ENCODE assay signal across 9 cellular contexts in the genomic region with DNA sequence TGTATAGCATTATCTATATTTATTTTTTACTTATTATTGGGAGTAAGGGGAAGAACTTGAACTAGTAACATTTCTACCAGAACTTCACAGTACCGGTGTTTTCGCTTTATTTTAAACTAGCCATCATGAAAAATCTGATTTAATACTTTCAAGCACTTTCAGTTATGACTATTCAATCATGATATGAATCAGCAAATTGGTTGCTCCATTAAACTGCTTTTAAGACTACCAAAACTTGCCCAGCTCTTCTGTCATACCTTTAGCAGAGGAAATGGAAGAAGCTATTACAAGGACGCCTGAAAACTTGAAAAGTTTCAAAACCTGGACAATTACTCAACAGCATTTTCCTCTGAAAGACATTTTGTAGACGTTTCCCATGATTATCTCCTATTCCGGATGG. TPM values are rescaled to one million over a fixed set of nuclear protein-coding genes. Genes with fewer than 3 reads are reported as not detected.
DNase-seq lines count a peak whose midpoint lies in the region; ATAC-seq, FAIRE-seq and TF ChIP-seq lines count a peak whose summit lies in the region.
"Had no signal": no experiment of that assay in that cellular context is flagged by ENCODE, and none has a peak within 500 bp of the region (broad histone marks: within the 10 kb centered on the region; RNA-seq: fewer than 3 reads in every experiment).

No MANE protein-coding gene starts in this region.

- H3K9me3 ChIP-seq in thoracic aorta = no peaks in the 10 kb centered on the region

- H3K36me3 ChIP-seq in thoracic aorta = no peaks in the 10 kb centered on the region

- no peaks in the 10 kb centered on the region for H3K27me3 ChIP-seq in thoracic aorta (replicated peaks; ENCODE audit: insufficient read depth)

- FAIRE-seq in islet of Langerhans (lab: Jason Lieb, UNC) = peak; percentile 88

- H3K9me3 Mint-ChIP-seq in activated T-cell treated with anti-CD3 and anti-CD28 coated beads, Interleukin-2, amount 50 U/mL, for 4 hours = no peaks in the 10 kb centered on the region
- no peaks in the 10 kb centered on the region for H3K9me3 Mint-ChIP-seq in activated CD8-positive, alpha-beta T cell treated with anti-CD3 and anti-CD28 coated beads for 36 hours

- peaks cover 16 to 37% of the 10 kb centered on the region in 2 donors for H3K4me1 ChIP-seq in thoracic aorta (ENCODE audit: control insufficient read depth in 1 of 2, low read depth in 2 of 2)

- peaks cover 46% of the 10 kb centered on the region for H3K4me1 Mint-ChIP-seq in activated T-cell treated with anti-CD3 and anti-CD28 coated beads, Interleukin-2, amount 50 U/mL, for 4 hours (ENCODE audit: low read depth)
- peaks cover 45% of the 10 kb centered on the region for H3K4me1 Mint-ChIP-seq in activated CD8-positive, alpha-beta T cell treated with anti-CD3 and anti-CD28 coated beads for 36 hours (ENCODE audit: low read depth)

- H3K27me3 Mint-ChIP-seq in activated T-cell treated with anti-CD3 and anti-CD28 coated beads, Interleukin-2, amount 50 U/mL, for 4 hours (ENCODE audit: low read depth) = no peaks in the 10 kb centered on the region
- peaks cover 3% of the 10 kb centered on the region for H3K27me3 Mint-ChIP-seq in activated CD8-positive, alpha-beta T cell treated with anti-CD3 and anti-CD28 coated beads for 36 hours

- CTCF ChIA-PET in activated CD8-positive, alpha-beta T cell treated with anti-CD3 and anti-CD28 coated beads for 36 hours (lab: Charles Lee) = interaction anchor here (1.2 to 1.3 kb wide), 2 partner anchors 26 to 85 kb away, joined by 3 to 4 read pairs; no protein-coding TSS in a partner anchor

- peak overlapping the region; percentile 87 for H3K4me3 ChIP-seq in thoracic aorta

- DNase-seq in activated T-cell treated with anti-CD3 and anti-CD28 coated beads, Interleukin-2, amount 50 U/mL, for 4 hours = no peak
- no peak for DNase-seq in activated T-cell treated with anti-CD3 and anti-CD28 coated beads, Interleukin-2, amount 50 U/mL, for 1 hour
- DNase-seq in activated CD8-positive, alpha-beta T cell treated with anti-CD3 and anti-CD28 coated beads for 36 hours = no peak
- no peak for DNase-seq in thoracic aorta (ENCODE audit: low spot score)
- DNase-seq in C1 segment of cervical spinal cord (lab: John Stamatoyannopoulos, UW) = no peak
- DNase-seq in left colon = no peak
- DNase-seq: COR-L47 had no signal

- no peak for TF ChIP-seq CTCF in activated CD8-positive, alpha-beta T cell treated with anti-CD3 and anti-CD28 coated beads for 36 hours (IDR thresholded peaks at IDR 0.05)
- TF ChIP-seq CTCF in thoracic aorta (IDR thresholded peaks at IDR 0.05) = no peak

- no peaks in the 10 kb centered on the region for H3K36me3 Mint-ChIP-seq in activated T-cell treated with anti-CD3 and anti-CD28 coated beads, Interleukin-2, amount 50 U/mL, for 4 hours (ENCODE audit: insufficient read depth)
- H3K36me3 Mint-ChIP-seq in activated CD8-positive, alpha-beta T cell treated with anti-CD3 and anti-CD28 coated beads for 36 hours (ENCODE audit: low read depth) = no peaks in the 10 kb centered on the region

- H3K27ac ChIP-seq in thoracic aorta = peak overlapping the region; percentile 45 to 57

- ATAC-seq in activated T-cell treated with anti-CD3 and anti-CD28 coated beads, Interleukin-2, amount 50 U/mL, for 4 hours = no peak
- no peak for ATAC-seq in activated CD8-positive, alpha-beta T cell treated with anti-CD3 and anti-CD28 coated beads for 36 hours
- ATAC-seq in thoracic aorta (ENCODE audit: insufficient number of reproducible peaks, low FRiP score, low read depth) = no peak
- ATAC-seq in HG02852 (IDR thresholded peaks at IDR 0.05; ENCODE audit: unreplicated experiment) = no peak
- ATAC-seq in left colon = no peak

- POLR2A ChIA-PET in activated CD8-positive, alpha-beta T cell treated with anti-CD3 and anti-CD28 coated beads for 36 hours (lab: Charles Lee) = interaction anchor here (0.8 to 0.9 kb wide), 2 partner anchors 21 to 25 kb away, joined by 3 read pairs; no protein-coding TSS in a partner anchor

- peak overlapping the region; percentile 77 for H3K4me3 Mint-ChIP-seq in activated T-cell treated with anti-CD3 and anti-CD28 coated beads, Interleukin-2, amount 50 U/mL, for 4 hours
- peak overlapping the region; percentile 61 for H3K4me3 Mint-ChIP-seq in activated CD8-positive, alpha-beta T cell treated with anti-CD3 and anti-CD28 coated beads for 36 hours

- intact Hi-C loops in activated CD8-positive, alpha-beta T cell treated with anti-CD3 and anti-CD28 coated beads for 36 hours (cut with micrococcal nuclease) = no loop called here
- intact Hi-C loops in left colon (cut with DNase I, micrococcal nuclease) = no loop called here

- H3K27ac Mint-ChIP-seq in activated CD8-positive, alpha-beta T cell treated with anti-CD3 and anti-CD28 coated beads for 36 hours = peak overlapping the region; percentile 39

RNA-seq across cellular contexts. Expression of gene JAZF1, which starts 2.1 kb away (rescaled TPM):
- 10 to 100 TPM; 14.9 to 19.3 (median 19.0) TPM for total RNA-seq in activated T-cell treated with anti-CD3 and anti-CD28 coated beads, Interleukin-2, amount 50 U/mL, for 4 hours
- total RNA-seq in activated CD8-positive, alpha-beta T cell treated with anti-CD3 and anti-CD28 coated beads for 36 hours = 1 to 10 TPM; 3.3 to 4.0 TPM
- total RNA-seq in thoracic aorta (10 to 100 TPM; 13.9 to 16.5 TPM), left colon (1 to 10 TPM; 2.8 to 8.3 TPM)
